10 cellular contexts compared by ENCODE assay signal in genomic region chr6:111870751-111871064, GRCh38. TPM values are rescaled to one million over a fixed set of nuclear protein-coding genes. Genes with fewer than 3 reads are reported as not detected.
A peak's percentile ranks its signal among the peaks of the same experiment; 100 is the strongest.
DNase-seq lines count a peak whose midpoint lies in the region; ATAC-seq and TF ChIP-seq lines count a peak whose summit lies in the region.
"Had no signal": no experiment of that assay in that cellular context is flagged by ENCODE, and none has a peak within 500 bp of the region (broad histone marks: within the 10 kb centered on the region; RNA-seq: fewer than 3 reads in every experiment).

No MANE protein-coding gene starts in this region.

- in situ Hi-C loops in astrocyte of the cerebellum (cut with HindIII; ENCODE audit: low sequenced_read_pairs), result no loop called here

- H3K27ac ChIP-seq in muscle layer of duodenum (ENCODE audit: low read length), result peak overlapping the region; percentile 69
- H3K27ac ChIP-seq: SJSA1 had no signal

- H3K9me3 ChIP-seq in muscle layer of duodenum (ENCODE audit: control insufficient read depth in 1 of 2, low read length in 2 of 2), result no peaks in the 10 kb centered on the region
- H3K9me3 ChIP-seq: SJSA1 had no signal

- no peak for ATAC-seq in esophagus mucosa

- H3K4me3 ChIP-seq in astrocyte of the cerebellum (ENCODE audit: low read depth, low read length) (peak overlapping the region; percentile 64), muscle layer of duodenum (ENCODE audit: low read depth in 1 of 2, low read length in 2 of 2) (peak overlapping the region; percentile 3 to 68)

- H3K4me1 ChIP-seq in muscle layer of duodenum (ENCODE audit: control insufficient read depth in 1 of 2, insufficient read depth in 2 of 2, low read length in 2 of 2), result peaks cover 0 to 11% of the 10 kb centered on the region in 2 donors

- H3K27me3 ChIP-seq in muscle layer of duodenum (ENCODE audit: low read depth, low read length), result no peaks in the 10 kb centered on the region
- H3K27me3 ChIP-seq: SJSA1 had no signal

- no peak for TF ChIP-seq CTCF in astrocyte of the cerebellum (IDR thresholded peaks at IDR 0.05; ENCODE audit: low read depth, low read length, missing control alignments)

- no peaks in the 10 kb centered on the region for H3K36me3 ChIP-seq in muscle layer of duodenum (ENCODE audit: control insufficient read depth in 1 of 2, insufficient read depth in 2 of 2, low read length in 2 of 2)

- DNase-seq in Ammon's horn (ENCODE audit: low spot score) (peak; percentile 46), HT-29 (ENCODE audit: low spot score) (peak; percentile 51), astrocyte of the cerebellum (ENCODE audit: low read depth) (no peak), amniotic stem cell (lab: John Stamatoyannopoulos, UW) (no peak), NCI-H1048 (lab: John Stamatoyannopoulos, UW) (no peak), germinal center (ENCODE audit: low spot score) (no peak)
- DNase-seq: stimulated activated CD4-positive, alpha-beta T cell treated with anti-CD3 and anti-CD28 coated beads, Interleukin-1b, Interleukin-23, amount 100 ng/mL, for 48 hours had no signal

RNA-seq across cellular contexts. Expression of gene FYN, which starts 2.5 kb away (rescaled TPM):
- 10.9 and 13.9 TPM in 2 replicates for total RNA-seq in HT-29 (2014; rRNA removed; shearing (Covaris generic))
- total RNA-seq in esophagus mucosa, result 5.2 TPM

Comparison
In these comparisons a context has a peak if more than half of its experiments do, and no peak if none do; other contexts are left out.
1. DNase-seq: peak in Ammon's horn (single experiment) and HT-29 (single experiment); none in astrocyte of the cerebellum (single experiment), amniotic stem cell (single experiment), NCI-H1048 (single experiment) and germinal center (single experiment).